ENCODE assay signal across 12 cellular contexts in the genomic region with DNA sequence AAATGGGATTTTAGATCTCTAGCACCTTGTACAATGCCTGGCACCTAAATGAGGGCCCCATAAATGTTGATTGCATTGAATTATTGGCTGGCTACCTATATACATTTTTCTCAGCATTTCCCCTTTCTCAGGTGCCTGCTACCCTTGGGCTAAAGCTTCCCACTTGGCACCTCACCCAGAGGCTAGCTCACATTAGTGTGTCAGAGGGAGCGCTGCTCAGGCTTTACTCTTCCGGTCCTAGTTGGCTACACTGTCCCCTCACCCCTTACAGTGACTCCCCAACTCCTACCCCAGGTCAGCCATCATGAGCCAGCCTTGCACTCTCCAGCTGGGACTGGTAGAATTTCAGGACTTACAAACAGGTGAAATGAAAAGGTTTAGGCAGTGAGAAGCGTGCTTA. TPM values are rescaled to one million over a fixed set of nuclear protein-coding genes. Genes with fewer than 3 reads are reported as not detected.
A peak's percentile ranks its signal among the peaks of the same experiment; 100 is the strongest.
DNase-seq lines count a peak whose midpoint lies in the region; ATAC-seq, FAIRE-seq and TF ChIP-seq lines count a peak whose summit lies in the region.
"Had no signal": no experiment of that assay in that cellular context is flagged by ENCODE, and none has a peak within 500 bp of the region (broad histone marks: within the 10 kb centered on the region; RNA-seq: fewer than 3 reads in every experiment).

No MANE protein-coding gene starts in this region.

- peak overlapping the region in 4 of 11 experiments; percentile 0 to 36 (median 6); a peak in 2 of 22 replicates for H3K9ac ChIP-seq in BLaER1 treated with 17β-estradiol and CSF1 and Interleukin-3, amounts not matched to agents 10 nM and 100 nM
- no peak overlapping the region for H3K9ac ChIP-seq in K562 (ENCODE audit: insufficient read depth in 1 of 2, low read depth in 2 of 2, low read length in 2 of 2)

- no peaks in the 10 kb centered on the region for H3K9me1 ChIP-seq in K562 (ENCODE audit: control insufficient read depth, insufficient read depth, low read length)

- WGBS in K562 (ENCODE audit: insufficient coverage, low coverage, missing lambda C conversion rate) = 67% methylated on average over 3 of the region's 3 CpGs
- WGBS in ovary, 3 donors = 91 to 94% (median 92%) methylated on average over 3 of the region's 3 CpGs

- no peaks in the 10 kb centered on the region for H3K9me3 ChIP-seq in BLaER1 treated with 17β-estradiol and CSF1 and Interleukin-3, amounts not matched to agents 10 nM and 100 nM (replicated peaks in 1 of 11)
- H3K9me3 ChIP-seq in K562 (replicated peaks; ENCODE audit: control insufficient read depth, insufficient read depth, low read depth, low read length) = no peaks in the 10 kb centered on the region
- H3K9me3 ChIP-seq in ovary = no peaks in the 10 kb centered on the region
- H3K9me3 ChIP-seq: vagina had no signal

- peak; percentile 6 for ATAC-seq in GM19035 (IDR thresholded peaks at IDR 0.05; ENCODE audit: unreplicated experiment)
- peak; percentile 6 for ATAC-seq in HG03521 (IDR thresholded peaks at IDR 0.05; ENCODE audit: unreplicated experiment)
- no peak for ATAC-seq in K562

- TF ChIP-seq CTCF in K562 (IDR thresholded peaks at IDR 0.05 in 2 of 3, conservative IDR thresholded peaks at IDR 0.05 in 1 of 3; ENCODE audit: insufficient read depth in 2 of 3, low read depth in 1 of 3, low read length in 3 of 3) (no peak), ovary (IDR thresholded peaks at IDR 0.05) (no peak)

- no TSS peak for BruUV-seq in K562 (replicated peaks; lab: Mats Ljungman, UMichigan)

- in situ Hi-C loops in K562 (cut with MboI) = no loop called here

- H3K27me3 ChIP-seq in BLaER1 treated with 17β-estradiol and CSF1 and Interleukin-3, amounts not matched to agents 10 nM and 100 nM = no peaks in the 10 kb centered on the region
- H3K27me3 ChIP-seq in K562 (ENCODE audit: control insufficient read depth in 2 of 2, insufficient read depth in 2 of 2, low read length in 2 of 2) (no peaks in the 10 kb centered on the region), H7 (ENCODE audit: control insufficient read depth, insufficient read depth, low read length) (no peaks in the 10 kb centered on the region), ovary (no peaks in the 10 kb centered on the region)
- H3K27me3 ChIP-seq: vagina had no signal

- no peak for TF ChIP-seq RAD21 in K562 (CRISPR knock-in tag; conservative IDR thresholded peaks at IDR 0.05 in 1 of 2, IDR thresholded peaks at IDR 0.05 in 1 of 2)

- H4K20me1 ChIP-seq in BLaER1 treated with 17β-estradiol and CSF1 and Interleukin-3, amounts not matched to agents 10 nM and 100 nM = peaks cover 0 to 81% (median 20%) of the 10 kb centered on the region in 11 experiments; a peak in 15 of 22 replicates
- H4K20me1 ChIP-seq in K562 (replicated peaks; ENCODE audit: control insufficient read depth, insufficient read depth, low read length) = no peaks in the 10 kb centered on the region

- CTCF ChIA-PET in K562 (lab: Yijun Ruan, JAX; ENCODE audit: low intra/inter-chr PET ratio) = no interaction called here

- peaks cover 38 to 63% (median 51%) of the 10 kb centered on the region in 10 experiments for H3K4me1 ChIP-seq in BLaER1 treated with 17β-estradiol and CSF1 and Interleukin-3, amounts not matched to agents 10 nM and 100 nM
- peaks cover 9 to 20% of the 10 kb centered on the region in 2 experiments; a peak in 4 of 5 replicates for H3K4me1 ChIP-seq in K562 (replicated peaks in 1 of 2; ENCODE audit: control insufficient read depth in 2 of 2, insufficient read depth in 2 of 2, low read length in 2 of 2)
- H3K4me1 ChIP-seq in ovary (ENCODE audit: insufficient read depth) = peaks cover 4% of the 10 kb centered on the region

- peak overlapping the region in 3 of 11 experiments; percentile 16 to 32 (median 25); a peak in 3 of 22 replicates for H3K27ac ChIP-seq in BLaER1 treated with 17β-estradiol and CSF1 and Interleukin-3, amounts not matched to agents 10 nM and 100 nM
- H3K27ac ChIP-seq in K562 (ENCODE audit: extremely low read depth, low read depth, low read length) = no peak overlapping the region
- H3K27ac ChIP-seq in ovary = no peak overlapping the region
- H3K27ac ChIP-seq: vagina had no signal

- POLR2A ChIA-PET in K562 (lab: Yijun Ruan, JAX) = interaction anchor here (1.2 kb wide), 1 partner anchor 8 kb away, joined by 7 read pairs; no protein-coding TSS in a partner anchor

- TF ChIP-seq POLR2A in K562 (conservative IDR thresholded peaks at IDR 0.05) = no peak
- TF ChIP-seq POLR2A in ovary (IDR thresholded peaks at IDR 0.05) = no peak

- H3K36me3 ChIP-seq in BLaER1 treated with 17β-estradiol and CSF1 and Interleukin-3, amounts not matched to agents 10 nM and 100 nM = peaks cover 0 to 23% (median 0%) of the 10 kb centered on the region in 11 experiments; a peak in 6 of 22 replicates
- H3K36me3 ChIP-seq in K562 (ENCODE audit: control insufficient read depth, insufficient read depth, low read length) (no peaks in the 10 kb centered on the region), H7 (replicated peaks; ENCODE audit: control insufficient read depth, insufficient read depth, low read length) (no peaks in the 10 kb centered on the region), ovary (no peaks in the 10 kb centered on the region)
- H3K36me3 ChIP-seq: vagina had no signal

- peak overlapping the region; percentile 38 to 87 (median 82) for H3K4me2 ChIP-seq in BLaER1 treated with 17β-estradiol and CSF1 and Interleukin-3, amounts not matched to agents 10 nM and 100 nM
- no peak overlapping the region for H3K4me2 ChIP-seq in K562 (ENCODE audit: insufficient read depth, low read length)

- H3K4me3 ChIP-seq in BLaER1 treated with 17β-estradiol and CSF1 and Interleukin-3, amounts not matched to agents 10 nM and 100 nM = no peak overlapping the region
- H3K4me3 ChIP-seq in K562 (no peak overlapping the region), H7 (ENCODE audit: insufficient read depth, low read depth, low read length) (no peak overlapping the region), ovary (no peak overlapping the region)
- H3K4me3 ChIP-seq: vagina had no signal

- no peak for FAIRE-seq in K562 (lab: Jason Lieb, UNC)
- FAIRE-seq: kidney had no signal

- no peak for DNase-seq in K562 (ENCODE audit: extremely low read depth in 1 of 4, low spot score in 3 of 4)
- DNase-seq in H7 = no peak
- DNase-seq in foreskin melanocyte = no peak
- no peak for DNase-seq in NOMO-1 treated with dmso at 0.1 percent for 144 hours (lab: John Stamatoyannopoulos, UW; ENCODE audit: unreplicated experiment)
- no peak for DNase-seq in ovary
- DNase-seq: anterior cingulate cortex, Calu3, kidney had no signal

- intact Hi-C loops in K562 (cut with micrococcal nuclease) (no loop called here), ovary (cut with DNase I) (no loop called here)

- no peak for TF ChIP-seq EP300 in K562 (IDR thresholded peaks at IDR 0.05; ENCODE audit: low read length)
- TF ChIP-seq EP300 in ovary (IDR thresholded peaks at IDR 0.05) = no peak

- peak overlapping the region; percentile 17; the same call in 1 of the 2 replicates for H2AFZ ChIP-seq in K562 (ENCODE audit: low read depth, low read length)

- H3K79me2 ChIP-seq in K562 (ENCODE audit: control insufficient read depth, insufficient read depth, low read length) = no peaks in the 10 kb centered on the region

TF ChIP-seq in K562, 482 proteins besides CTCF, POLR2A, EP300 and RAD21 (continues in another document):
- TF ChIP-seq, protein P1, sequence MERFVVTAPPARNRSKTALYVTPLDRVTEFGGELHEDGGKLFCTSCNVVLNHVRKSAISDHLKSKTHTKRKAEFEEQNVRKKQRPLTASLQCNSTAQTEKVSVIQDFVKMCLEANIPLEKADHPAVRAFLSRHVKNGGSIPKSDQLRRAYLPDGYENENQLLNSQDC (CRISPR knock-in tag; IDR thresholded peaks at IDR 0.05) = no peak
- no peak for TF ChIP-seq PTBP1 (IDR thresholded peaks at IDR 0.05; ENCODE audit: low read depth, low read length)
- no peak for TF ChIP-seq ETV6 (IDR thresholded peaks at IDR 0.05; ENCODE audit: borderline replicate concordance in 1 of 2, low read depth in 2 of 2, low read length in 1 of 2)
- TF ChIP-seq ETV6 (CRISPR knock-in tag; IDR thresholded peaks at IDR 0.05; ENCODE audit: borderline replicate concordance) = no peak
- TF ChIP-seq, protein P2, sequence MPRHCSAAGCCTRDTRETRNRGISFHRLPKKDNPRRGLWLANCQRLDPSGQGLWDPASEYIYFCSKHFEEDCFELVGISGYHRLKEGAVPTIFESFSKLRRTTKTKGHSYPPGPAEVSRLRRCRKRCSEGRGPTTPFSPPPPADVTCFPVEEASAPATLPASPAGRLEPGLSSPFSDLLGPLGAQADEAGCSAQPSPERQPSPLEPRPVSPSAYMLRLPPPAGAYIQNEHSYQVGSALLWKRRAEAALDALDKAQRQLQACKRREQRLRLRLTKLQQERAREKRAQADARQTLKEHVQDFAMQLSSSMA (CRISPR knock-in tag; IDR thresholded peaks at IDR 0.05) = no peak

RNA-seq across cellular contexts. Expression of gene TRAF5, which starts 9.5 kb away (rescaled TPM):
- total RNA-seq in K562 (2011; cell fraction: chromatin; rRNA removed; ENCODE audit: low replicate concordance) = 14.9 and 15.0 TPM in 2 replicates
- total RNA-seq in K562 (2011; cell fraction: nucleolus; rRNA removed) = 7.1 and 7.5 TPM in 2 replicates
- 11.6 and 16.0 TPM in 2 replicates for total RNA-seq in K562 (2011; cell fraction: nucleoplasm; rRNA removed)
- total RNA-seq in K562 (2014; rRNA removed) = 5.1 and 5.2 TPM in 2 replicates
- 4.8 and 5.5 TPM in 2 replicates for total RNA-seq in K562 (2014; rRNA removed; fragmentation: Illumina TruSeq; extraction: Trizol)
- 8.9 and 9.3 TPM in 2 replicates for total RNA-seq in K562 (2015; rRNA removed; fragmentation: Illumina TruSeq; extraction: Trizol)
- total RNA-seq in K562 (2021) = 5.4 and 5.7 TPM in 2 replicates
- 5.3 and 5.8 TPM in 2 replicates for polyA plus RNA-seq in K562 (2011; rRNA removed)
- 2.0 and 3.5 TPM in 2 replicates for polyA plus RNA-seq in K562 (2011; cell fraction: cytosol; rRNA removed)
- polyA plus RNA-seq in K562 (2011; cell fraction: nucleus; rRNA removed) = 21.1 and 28.3 TPM in 2 replicates
- polyA plus RNA-seq in K562 (2012) = 5.0 and 7.9 TPM in 2 replicates
- 5.9 and 7.4 TPM in 2 replicates for polyA plus RNA-seq in K562 (2014; fragmentation: Illumina TruSeq; extraction: Trizol)
- polyA plus RNA-seq in K562 (2014; fragmentation: Nextera tagmentation; extraction: Ambion mirVana) = 1 to 10 TPM; 2.0 to 2.8 TPM
- 5.9 and 6.7 TPM in 2 replicates for polyA plus RNA-seq in K562 (2014; rRNA removed)
- polyA minus RNA-seq in K562 (2011; rRNA and poly(A)+ RNA removed) = 4.8 and 5.0 TPM in 2 replicates
- 2.2 and 2.5 TPM in 2 replicates for polyA minus RNA-seq in K562 (2011; cell fraction: cytosol; rRNA and poly(A)+ RNA removed)
- 5.5 and 7.7 TPM in 2 replicates for polyA minus RNA-seq in K562 (2011; cell fraction: nucleus; rRNA and poly(A)+ RNA removed)
- total RNA-seq in H7 (2014; rRNA removed; shearing (Covaris generic)) = 21.5 and 39.3 TPM in 2 replicates
- 10 to 100 TPM in 6 of 7 donors, 1 to 10 TPM in 1; 6.8 to 17.7 (median 13.6) TPM for total RNA-seq in ovary
- 10 to 100 TPM in 1 of 2 donors, 1 to 10 TPM in 1; 6.1 to 23.2 TPM for polyA plus RNA-seq in ovary
